Comparison of ENCODE assay signal across 8 cellular contexts in genomic region chr2:148614332-148615049, GRCh38. TPM values are rescaled to one million over a fixed set of nuclear protein-coding genes. Genes with fewer than 3 reads are reported as not detected.
DNase-seq lines count a peak whose midpoint lies in the region; ATAC-seq and TF ChIP-seq lines count a peak whose summit lies in the region.

No MANE protein-coding gene starts in this region.

- no peaks in the 10 kb centered on the region for H3K36me3 Mint-ChIP-seq in activated B cell treated with CpG ODN at 0.5 μM for 24 hours (ENCODE audit: low read depth)
- no peaks in the 10 kb centered on the region for H3K36me3 Mint-ChIP-seq in naive thymus-derived CD8-positive, alpha-beta T cell

- H3K9ac ChIP-seq in HUES6 (ENCODE audit: low read length), result peak overlapping the region; percentile 53

- H3K36me3 ChIP-seq in HUES6 (ENCODE audit: control insufficient read depth, insufficient read depth, low read length), result no peaks in the 10 kb centered on the region

- H3K27me3 ChIP-seq in HUES6 (ENCODE audit: control insufficient read depth, insufficient read depth, low read length), result no peaks in the 10 kb centered on the region
- H3K27me3 ChIP-seq in right cardiac atrium (ENCODE audit: control insufficient read depth, insufficient read depth), result no peaks in the 10 kb centered on the region

- CTCF ChIA-PET in activated B cell treated with CpG ODN at 0.5 μM for 24 hours (lab: Charles Lee), result interaction anchor here (0.9 kb wide), 1 partner anchor 624 kb away, joined by 3 read pairs; no protein-coding TSS in a partner anchor

- WGBS in right cardiac atrium, result 18% methylated on average over 5 of the region's 5 CpGs

- peak overlapping the region; percentile 0 for H3K4me3 Mint-ChIP-seq in activated B cell treated with CpG ODN at 0.5 μM for 24 hours
- H3K4me3 Mint-ChIP-seq in stimulated activated naive CD8-positive, alpha-beta T cell treated with anti-CD3 and anti-CD28 coated beads, Interleukin-15, amount 100 ng/mL, for 72 hours, result no peak overlapping the region
- H3K4me3 Mint-ChIP-seq in naive thymus-derived CD8-positive, alpha-beta T cell, result no peak overlapping the region

- ATAC-seq in GM18502 (IDR thresholded peaks at IDR 0.05; ENCODE audit: poor library complexity, unreplicated experiment), result peak; percentile 95
- peak; percentile 92 for ATAC-seq in GM21737 (IDR thresholded peaks at IDR 0.05; ENCODE audit: unreplicated experiment)
- peak; percentile 89 for ATAC-seq in activated B cell treated with CpG ODN at 0.5 μM for 24 hours (ENCODE audit: low read depth)
- peak; percentile 70 to 71 for ATAC-seq in right cardiac atrium
- peak; percentile 86 for ATAC-seq in stimulated activated naive CD8-positive, alpha-beta T cell treated with anti-CD3 and anti-CD28 coated beads, Interleukin-15, amount 100 ng/mL, for 72 hours
- ATAC-seq in naive thymus-derived CD8-positive, alpha-beta T cell, result no peak

- peak overlapping the region; percentile 49 for H3K27ac ChIP-seq in HUES6 (ENCODE audit: low read depth, low read length)
- peak overlapping the region; percentile 83 for H3K27ac ChIP-seq in right cardiac atrium (ENCODE audit: low read length)

- no peak overlapping the region for H3K4me3 ChIP-seq in HUES6 (ENCODE audit: low read depth, low read length)
- no peak overlapping the region for H3K4me3 ChIP-seq in right cardiac atrium (ENCODE audit: low read length)

- peaks cover 20% of the 10 kb centered on the region for H3K4me1 Mint-ChIP-seq in activated B cell treated with CpG ODN at 0.5 μM for 24 hours
- peaks cover 21% of the 10 kb centered on the region for H3K4me1 Mint-ChIP-seq in stimulated activated naive CD8-positive, alpha-beta T cell treated with anti-CD3 and anti-CD28 coated beads, Interleukin-15, amount 100 ng/mL, for 72 hours
- H3K4me1 Mint-ChIP-seq in naive thymus-derived CD8-positive, alpha-beta T cell, result peaks cover 1 to 10% (median 6%) of the 10 kb centered on the region in 4 donors

- POLR2A ChIA-PET in activated B cell treated with CpG ODN at 0.5 μM for 24 hours (lab: Charles Lee), result interaction anchor here (0.6 to 1.1 kb wide), 4 partner anchors 30 to 100 kb away, joined by 3 to 11 read pairs (median 6); no protein-coding TSS in a partner anchor
- POLR2A ChIA-PET in naive thymus-derived CD8-positive, alpha-beta T cell (lab: Charles Lee), result no interaction called here

- H3K27ac Mint-ChIP-seq in activated B cell treated with CpG ODN at 0.5 μM for 24 hours, result peak overlapping the region; percentile 59
- H3K27ac Mint-ChIP-seq in stimulated activated naive CD8-positive, alpha-beta T cell treated with anti-CD3 and anti-CD28 coated beads, Interleukin-15, amount 100 ng/mL, for 72 hours, result peak overlapping the region in 1 of 2 donors; percentile 20
- peak overlapping the region in 2 of 10 donors; percentile 15 to 27 for H3K27ac Mint-ChIP-seq in naive thymus-derived CD8-positive, alpha-beta T cell

- peaks cover 28% of the 10 kb centered on the region for H3K4me1 ChIP-seq in HUES6 (ENCODE audit: control insufficient read depth, insufficient read depth, low read length)
- peaks cover 17% of the 10 kb centered on the region for H3K4me1 ChIP-seq in right cardiac atrium (ENCODE audit: control insufficient read depth, insufficient read depth, low read length)

- no peaks in the 10 kb centered on the region for H3K27me3 Mint-ChIP-seq in activated B cell treated with CpG ODN at 0.5 μM for 24 hours
- H3K27me3 Mint-ChIP-seq in stimulated activated naive CD8-positive, alpha-beta T cell treated with anti-CD3 and anti-CD28 coated beads, Interleukin-15, amount 100 ng/mL, for 72 hours, result no peaks in the 10 kb centered on the region
- H3K27me3 Mint-ChIP-seq in naive thymus-derived CD8-positive, alpha-beta T cell, result no peaks in the 10 kb centered on the region

- DNase-seq in activated B cell treated with CpG ODN at 0.5 μM for 24 hours (no peak), right cardiac atrium (no peak), NCI-H748 (lab: John Stamatoyannopoulos, UW; ENCODE audit: unreplicated experiment) (no peak)
- DNase-seq in stimulated activated naive CD8-positive, alpha-beta T cell treated with anti-CD3 and anti-CD28 coated beads, Interleukin-15, amount 100 ng/mL, for 72 hours, result peak in 1 of 2 donors; percentile 13
- DNase-seq in naive thymus-derived CD8-positive, alpha-beta T cell, result no peak

- intact Hi-C loops in activated B cell treated with CpG ODN at 0.5 μM for 24 hours (cut with micrococcal nuclease) (loop anchor here (1.0 kb wide), 1 partner anchor 31 kb away; no protein-coding TSS in a partner anchor), right cardiac atrium (cut with DNase I) (no loop called here)

- H3K9me3 ChIP-seq in HUES6 (ENCODE audit: control insufficient read depth, insufficient read depth, low read depth, low read length) (no peaks in the 10 kb centered on the region), right cardiac atrium (ENCODE audit: control insufficient read depth, low read length) (no peaks in the 10 kb centered on the region)

- TF ChIP-seq CTCF in activated B cell treated with CpG ODN at 0.5 μM for 24 hours (IDR thresholded peaks at IDR 0.05), result no peak

- no peaks in the 10 kb centered on the region for H3K9me3 Mint-ChIP-seq in activated B cell treated with CpG ODN at 0.5 μM for 24 hours
- H3K9me3 Mint-ChIP-seq in stimulated activated naive CD8-positive, alpha-beta T cell treated with anti-CD3 and anti-CD28 coated beads, Interleukin-15, amount 100 ng/mL, for 72 hours, result no peaks in the 10 kb centered on the region
- no peaks in the 10 kb centered on the region for H3K9me3 Mint-ChIP-seq in naive thymus-derived CD8-positive, alpha-beta T cell

RNA-seq across cellular contexts. Expression of gene EPC2, which starts 30.1 kb away (rescaled TPM):
- 52.1 and 52.6 TPM in 2 replicates for total RNA-seq in activated B cell treated with CpG ODN at 0.5 μM for 24 hours
- total RNA-seq in right cardiac atrium, result 10 to 100 TPM; 23.5 to 27.8 (median 26.8) TPM
- 9.9 TPM for polyA plus RNA-seq in right cardiac atrium
- 10 to 100 TPM; 91.1 to 94.7 TPM for total RNA-seq in naive thymus-derived CD8-positive, alpha-beta T cell
- polyA plus RNA-seq in naive thymus-derived CD8-positive, alpha-beta T cell, result 1 to 10 TPM; 2.5 to 3.7 (median 3.0) TPM

Comparison
In these comparisons a context has a peak if more than half of its experiments do, and no peak if none do; other contexts are left out.
1. ATAC-seq: peak in GM18502 (single experiment), GM21737 (single experiment), activated B cell treated with CpG ODN at 0.5 μM for 24 hours (single experiment), right cardiac atrium (2 of 2) and stimulated activated naive CD8-positive, alpha-beta T cell treated with anti-CD3 and anti-CD28 coated beads, Interleukin-15, amount 100 ng/mL, for 72 hours (single experiment); none in naive thymus-derived CD8-positive, alpha-beta T cell (0 of 2).